In the genomic region with DNA sequence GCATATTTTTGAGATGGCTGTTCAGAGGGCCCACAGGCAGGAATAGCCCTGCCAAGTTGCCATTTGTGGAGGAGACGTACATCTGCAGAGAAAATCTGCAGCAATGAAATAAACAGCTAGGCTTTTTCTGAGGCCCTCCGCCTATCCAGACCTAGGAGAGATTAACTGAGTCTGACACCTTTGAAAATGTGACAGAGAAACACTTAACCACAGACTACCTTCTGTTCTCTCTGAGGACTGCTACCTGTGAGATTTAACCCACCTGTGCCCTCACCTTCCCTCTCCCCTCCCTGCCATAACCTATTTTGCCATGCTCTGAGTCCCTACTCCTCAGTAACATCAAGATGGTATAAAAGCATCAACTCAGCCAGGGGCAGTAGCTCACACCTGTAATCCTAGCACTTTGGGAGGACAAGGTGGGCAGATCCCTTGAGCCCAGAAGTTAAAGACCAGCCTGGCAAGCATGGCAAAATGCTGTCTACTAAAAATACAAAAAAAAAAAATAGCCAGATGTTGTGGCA, we compare ENCODE assay signal across 17 cellular contexts.
"Had no signal": no experiment of that assay in that cellular context is flagged by ENCODE, and none has a peak within 500 bp of the region (broad histone marks: within the 10 kb centered on the region; RNA-seq: fewer than 3 reads in every experiment).

No MANE protein-coding gene starts in this region.

- DNase-seq: activated CD4-positive, alpha-beta T cell treated with anti-CD3 and anti-CD28 coated beads, Interleukin-2, amount 50 U/mL, for 4 hours; activated CD4-positive, CD25-positive, alpha-beta regulatory T cell treated with anti-CD3 and anti-CD28 coated beads, Interleukin-2, amount 50 U/mL, for 72 hours; activated CD8-positive, alpha-beta memory T cell treated with anti-CD3 and anti-CD28 coated beads, Interleukin-2, amount 10 ng/mL, durations not matched to agents 7 days and 5 days; activated gamma-delta T cell treated with Interleukin-2 at 50 U/mL for 16 hours; activated T-cell treated with anti-CD3 and anti-CD28 coated beads, Interleukin-2, amount 50 U/mL, for 4 hours; caudate nucleus; effector CD4-positive, alpha-beta T cell; left lung; nephron progenitor cell; pancreas; stimulated activated CD4-positive, alpha-beta T cell treated with anti-CD3 and anti-CD28 coated beads, Interleukin-4, amount 100 ng/mL, for 1 hour; stimulated activated naive CD8-positive, alpha-beta T cell treated with anti-CD3 and anti-CD28 coated beads, Interleukin-15, amount 100 ng/mL, for 72 hours had no signal

- ATAC-seq: activated CD8-positive, alpha-beta memory T cell treated with anti-CD3 and anti-CD28 coated beads, Interleukin-2, amount 10 ng/mL, durations not matched to agents 7 days and 5 days; gastroesophageal sphincter; left lung; pancreas; stimulated activated naive CD8-positive, alpha-beta T cell treated with anti-CD3 and anti-CD28 coated beads, Interleukin-15, amount 100 ng/mL, for 72 hours had no signal

- H3K27me3 Mint-ChIP-seq: activated CD8-positive, alpha-beta memory T cell treated with anti-CD3 and anti-CD28 coated beads, Interleukin-2, amount 10 ng/mL, durations not matched to agents 7 days and 5 days; stimulated activated naive CD8-positive, alpha-beta T cell treated with anti-CD3 and anti-CD28 coated beads, Interleukin-15, amount 100 ng/mL, for 72 hours had no signal

- H3K4me3 Mint-ChIP-seq: activated CD8-positive, alpha-beta memory T cell treated with anti-CD3 and anti-CD28 coated beads, Interleukin-2, amount 10 ng/mL, durations not matched to agents 7 days and 5 days; activated T-cell treated with anti-CD3 and anti-CD28 coated beads, Interleukin-2, amount 50 U/mL, for 4 hours; nephron progenitor cell; stimulated activated naive CD8-positive, alpha-beta T cell treated with anti-CD3 and anti-CD28 coated beads, Interleukin-15, amount 100 ng/mL, for 72 hours; T-helper 2 cell treated with Interferon-gamma antibody and Interleukin-4, amounts not matched to agents 5 μg/mL and 100 μg/mL, for 36 hours had no signal

- H3K9me3 ChIP-seq: gastroesophageal sphincter, left lung, pancreas, thoracic aorta, vagina had no signal

- H3K27ac ChIP-seq: coronary artery, gastroesophageal sphincter, left lung, pancreas, thoracic aorta, vagina had no signal

- H3K9me3 Mint-ChIP-seq: activated T-cell treated with anti-CD3 and anti-CD28 coated beads, Interleukin-2, amount 50 U/mL, for 4 hours; nephron progenitor cell; stimulated activated naive CD8-positive, alpha-beta T cell treated with anti-CD3 and anti-CD28 coated beads, Interleukin-15, amount 100 ng/mL, for 72 hours; T-helper 2 cell treated with Interferon-gamma antibody and Interleukin-4, amounts not matched to agents 5 μg/mL and 100 μg/mL, for 36 hours had no signal

- H3K27ac Mint-ChIP-seq: activated CD8-positive, alpha-beta memory T cell treated with anti-CD3 and anti-CD28 coated beads, Interleukin-2, amount 10 ng/mL, durations not matched to agents 7 days and 5 days; nephron progenitor cell; T-helper 2 cell treated with Interferon-gamma antibody and Interleukin-4, amounts not matched to agents 5 μg/mL and 100 μg/mL, for 36 hours had no signal

- H3K4me3 ChIP-seq: coronary artery, gastroesophageal sphincter, left lung, pancreas, thoracic aorta, vagina had no signal

- H3K36me3 ChIP-seq: gastroesophageal sphincter, left lung, pancreas, thoracic aorta, vagina had no signal

- H3K27me3 ChIP-seq: gastroesophageal sphincter, left lung, pancreas, vagina had no signal
